Comparison of ENCODE assay signal across 14 cellular contexts in the genomic region with DNA sequence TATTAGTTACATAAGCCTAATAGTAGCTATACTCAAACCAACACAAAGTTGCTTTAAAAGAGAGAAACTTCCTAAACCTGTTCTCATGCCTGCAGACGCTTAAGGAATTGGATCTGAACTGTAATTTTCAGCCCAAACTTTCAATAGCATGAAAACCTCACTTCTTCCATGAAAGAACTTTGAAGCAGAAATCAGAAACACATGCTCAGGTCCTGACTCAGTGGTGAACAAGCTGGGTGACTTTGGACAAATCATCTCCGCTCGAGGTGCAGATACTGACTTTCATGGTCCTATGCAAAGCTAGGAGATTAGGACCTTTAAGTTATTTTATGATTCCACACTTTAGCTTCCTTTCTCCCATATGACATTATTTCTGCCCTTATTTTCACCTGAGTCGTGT. TPM values are rescaled to one million over a fixed set of nuclear protein-coding genes. Genes with fewer than 3 reads are reported as not detected.
A peak's percentile ranks its signal among the peaks of the same experiment; 100 is the strongest.
DNase-seq lines count a peak whose midpoint lies in the region; ATAC-seq and TF ChIP-seq lines count a peak whose summit lies in the region.
"Had no signal": no experiment of that assay in that cellular context is flagged by ENCODE, and none has a peak within 500 bp of the region (broad histone marks: within the 10 kb centered on the region; RNA-seq: fewer than 3 reads in every experiment).

No MANE protein-coding gene starts in this region.

- no peak overlapping the region for H2AFZ ChIP-seq in mammary epithelial cell (ENCODE audit: low read depth, low read length)

- H3K27me3 ChIP-seq in mammary epithelial cell (ENCODE audit: insufficient read depth, low read length) (no peaks in the 10 kb centered on the region), thoracic aorta (replicated peaks; ENCODE audit: insufficient read depth) (no peaks in the 10 kb centered on the region)
- H3K27me3 ChIP-seq: cardiac muscle cell, stomach had no signal

- H3K4me1 ChIP-seq in mammary epithelial cell (ENCODE audit: insufficient read depth, low read length) (peaks cover 10% of the 10 kb centered on the region), thoracic aorta (ENCODE audit: control insufficient read depth in 1 of 2, low read depth in 2 of 2) (peaks cover 7 to 10% of the 10 kb centered on the region in 2 donors)

- POLR2A ChIA-PET in MCF 10A (lab: Yijun Ruan, JAX) = no interaction called here

- no peak overlapping the region for H3K9ac ChIP-seq in mammary epithelial cell (ENCODE audit: insufficient read depth, low read length)

- H3K9me3 ChIP-seq in mammary epithelial cell (replicated peaks; ENCODE audit: insufficient read depth, low read length) (no peaks in the 10 kb centered on the region), thoracic aorta (no peaks in the 10 kb centered on the region)
- H3K9me3 ChIP-seq: stomach had no signal

- no peaks in the 10 kb centered on the region for H3K36me3 ChIP-seq in mammary epithelial cell (ENCODE audit: insufficient read depth, low read length)
- no peaks in the 10 kb centered on the region for H3K36me3 ChIP-seq in thoracic aorta
- H3K36me3 ChIP-seq: cardiac muscle cell, stomach had no signal

- H4K20me1 ChIP-seq in mammary epithelial cell (ENCODE audit: insufficient read depth, low read length) = no peaks in the 10 kb centered on the region

- no peaks in the 10 kb centered on the region for H3K79me2 ChIP-seq in mammary epithelial cell (ENCODE audit: insufficient read depth, low read length)

- H3K27ac ChIP-seq in mammary epithelial cell (ENCODE audit: insufficient read depth, low read depth, low read length) (no peak overlapping the region), thoracic aorta (peak overlapping the region; percentile 35 to 60)
- H3K27ac ChIP-seq: C4-2B, cardiac muscle cell, stomach had no signal

- dilution Hi-C loops in mammary epithelial cell (cut with HindIII; ENCODE audit: low sequenced_read_pairs) = no loop called here

- intact Hi-C loops in MCF 10A (cut with micrococcal nuclease) = no loop called here
- intact Hi-C loops in mammary epithelial cell (cut with micrococcal nuclease) = no loop called here

- no peak for ATAC-seq in thoracic aorta (ENCODE audit: insufficient number of reproducible peaks, low FRiP score, low read depth)
- ATAC-seq in esophagus mucosa = no peak

- peak overlapping the region; percentile 18 for H3K27ac Mint-ChIP-seq in MCF 10A (ENCODE audit: low read depth, unreplicated experiment)

- no peak for DNase-seq in MCF 10A (ENCODE audit: unreplicated experiment)
- DNase-seq in mammary epithelial cell = no peak
- peak; percentile 11 for DNase-seq in RKO (ENCODE audit: low spot score)
- peak; percentile 35 for DNase-seq in dedifferentiated amniotic fluid mesenchymal stem cell (ENCODE audit: extremely low spot score)
- DNase-seq in thoracic aorta (ENCODE audit: low spot score) = no peak
- no peak for DNase-seq in SKM-1 treated with dmso at 0.1 percent for 144 hours (lab: John Stamatoyannopoulos, UW; ENCODE audit: unreplicated experiment)
- no peak for DNase-seq in NCI-H146 treated with DMSO at 0.1 percent for 48 hours (lab: John Stamatoyannopoulos, UW; ENCODE audit: unreplicated experiment)
- DNase-seq: stomach had no signal

- TF ChIP-seq CTCF in MCF 10A (IDR thresholded peaks at IDR 0.05; ENCODE audit: unreplicated experiment) (no peak), mammary epithelial cell (conservative IDR thresholded peaks at IDR 0.05 in 1 of 2, IDR thresholded peaks at IDR 0.05 in 1 of 2; ENCODE audit: extremely low read depth in 1 of 2, insufficient read depth in 1 of 2, low read depth in 1 of 2, low read length in 2 of 2) (no peak), thoracic aorta (IDR thresholded peaks at IDR 0.05) (no peak)

- H3K4me3 ChIP-seq in mammary epithelial cell (replicated peaks in 1 of 3; ENCODE audit: insufficient read depth in 1 of 3, low read depth in 2 of 3, low read length in 3 of 3) (no peak overlapping the region), thoracic aorta (no peak overlapping the region)
- H3K4me3 ChIP-seq: cardiac muscle cell had no signal

- BruUV-seq in MCF 10A (replicated peaks; lab: Mats Ljungman, UMichigan) (no TSS peak), mammary epithelial cell (replicated peaks; lab: Mats Ljungman, UMichigan) (no TSS peak)

- H3K4me3 Mint-ChIP-seq in MCF 10A (ENCODE audit: unreplicated experiment) = no peak overlapping the region

- in situ Hi-C loops in mammary epithelial cell (cut with MboI; ENCODE audit: low sequenced_read_pairs in 2 of 2) = no loop called here

- no peaks in the 10 kb centered on the region for H3K36me3 Mint-ChIP-seq in MCF 10A (ENCODE audit: insufficient read depth, unreplicated experiment)

- WGBS in mammary epithelial cell (ENCODE audit: low coverage, missing lambda C conversion rate) = 98% methylated on average over 4 of the region's 4 CpGs

- peaks cover 18% of the 10 kb centered on the region for H3K4me1 Mint-ChIP-seq in MCF 10A (ENCODE audit: insufficient read depth, unreplicated experiment)

- H3K4me2 ChIP-seq in mammary epithelial cell (ENCODE audit: insufficient read depth, low read depth, low read length) = no peak overlapping the region

- no peaks in the 10 kb centered on the region for H3K27me3 Mint-ChIP-seq in MCF 10A (ENCODE audit: insufficient read depth, unreplicated experiment)

- CTCF ChIA-PET in MCF 10A (lab: Yijun Ruan, JAX) = interaction anchor here (0.7 kb wide), 1 partner anchor 33 kb away, joined by 3 read pairs; no protein-coding TSS in a partner anchor
- CTCF ChIA-PET in mammary epithelial cell (lab: Charles Lee; ENCODE audit: low non-redundant PET) = no interaction called here

- H3K9me3 Mint-ChIP-seq in MCF 10A (ENCODE audit: unreplicated experiment) = no peaks in the 10 kb centered on the region

RNA-seq across cellular contexts. Expression of a gene that starts 36.5 kb away (rescaled TPM):
- not detected in 2 replicates for total RNA-seq in MCF 10A (2022)
- not detected for total RNA-seq in mammary epithelial cell
- polyA plus RNA-seq in mammary epithelial cell = not detected
- not detected for polyA minus RNA-seq in mammary epithelial cell
- total RNA-seq in thoracic aorta = not detected
- not detected for total RNA-seq in esophagus mucosa
- total RNA-seq: activated CD8-positive, alpha-beta memory T cell treated with anti-CD3 and anti-CD28 coated beads for 36 hours; cardiac muscle cell; NCI-H460; osteocyte; stomach had no signal
- polyA plus RNA-seq: cardiac muscle cell, stomach had no signal

Comparison
In these comparisons a context has a peak if more than half of its experiments do, and no peak if none do; other contexts are left out.
1. DNase-seq: peak in RKO (single experiment) and dedifferentiated amniotic fluid mesenchymal stem cell (single experiment); none in MCF 10A (single experiment), mammary epithelial cell (single experiment), thoracic aorta (single experiment), SKM-1 treated with dmso at 0.1 percent for 144 hours (single experiment) and NCI-H146 treated with DMSO at 0.1 percent for 48 hours (single experiment).